ENCODE assay signal across 24 cellular contexts in genomic region chr22:29277927-29278326, GRCh38. TPM values are rescaled to one million over a fixed set of nuclear protein-coding genes. Genes with fewer than 3 reads are reported as not detected.
DNase-seq lines count a peak whose midpoint lies in the region; ATAC-seq and TF ChIP-seq lines count a peak whose summit lies in the region.
"Had no signal": no experiment of that assay in that cellular context is flagged by ENCODE, and none has a peak within 500 bp of the region (broad histone marks: within the 10 kb centered on the region; RNA-seq: fewer than 3 reads in every experiment).

No MANE protein-coding gene starts in this region.

- peaks cover 73% of the 10 kb centered on the region for H3K36me3 ChIP-seq in CD8-positive, alpha-beta memory T cell (ENCODE audit: insufficient read depth, low read length)

- H4K8ac ChIP-seq in H9 (replicated peaks; ENCODE audit: insufficient read length, low read depth, low read length): no peak overlapping the region

- peaks cover 33% of the 10 kb centered on the region for H3K4me1 ChIP-seq in CD8-positive, alpha-beta memory T cell (ENCODE audit: insufficient read depth, low read length)
- H3K4me1 ChIP-seq in H9 (ENCODE audit: insufficient read depth, low read length): no peaks in the 10 kb centered on the region

- peak overlapping the region in 5 of 8 donors; percentile 2 to 62 (median 17) for H3K27ac Mint-ChIP-seq in CD8-positive, alpha-beta memory T cell
- peak overlapping the region in 2 of 3 experiments; percentile 38 to 59; a peak in 2 of 7 replicates for H3K27ac Mint-ChIP-seq in H9
- no peak overlapping the region for H3K27ac Mint-ChIP-seq in endothelial cell (ENCODE audit: unreplicated experiment)
- H3K27ac Mint-ChIP-seq: activated CD4-positive, alpha-beta T cell treated with anti-CD3 and anti-CD28 coated beads, Interleukin-2, amount 10 ng/mL, durations not matched to agents 7 days and 5 days; activated naive CD4-positive, alpha-beta T cell treated with anti-CD3 and anti-CD28 coated beads, Interleukin-2, amount 10 ng/mL, durations not matched to agents 7 days and 5 days; stimulated activated memory B cell treated with anti-CD40 and anti-IgM and Interleukin-4, amounts not matched to agents 10 μg/mL and 1 μg/mL and 100 μg/mL, for 72 hours had no signal

- TF ChIP-seq CTCF in H9 (conservative IDR thresholded peaks at IDR 0.05) (no peak), endothelial cell (IDR thresholded peaks at IDR 0.05; ENCODE audit: unreplicated experiment) (no peak)

- no peak overlapping the region for H2AFZ ChIP-seq in H9 (ENCODE audit: low read length)

- POLR2A ChIA-PET in CD8-positive, alpha-beta memory T cell (lab: Charles Lee): no interaction called here

- H3K18ac ChIP-seq in H9 (ENCODE audit: insufficient read length, low read depth, low read length): no peak overlapping the region

- peaks cover 5% of the 10 kb centered on the region for H3K79me1 ChIP-seq in H9 (ENCODE audit: insufficient read depth, low read depth, low read length, poor library complexity, severe bottlenecking)

- no peak overlapping the region for H4K5ac ChIP-seq in H9 (ENCODE audit: insufficient read length, low read depth, low read length)

- no peak overlapping the region for H3K14ac ChIP-seq in H9 (ENCODE audit: insufficient read depth, low read length)

- H3K23me2 ChIP-seq in H9 (ENCODE audit: insufficient read length, low read depth, low read length, poor library complexity, severe bottlenecking): no peaks in the 10 kb centered on the region

- peaks cover 4 to 96% (median 26%) of the 10 kb centered on the region in 3 donors for H3K36me3 Mint-ChIP-seq in CD8-positive, alpha-beta memory T cell
- peaks cover 77 to 100% (median 97%) of the 10 kb centered on the region in 3 experiments for H3K36me3 Mint-ChIP-seq in H9 (ENCODE audit: insufficient read depth in 1 of 3, low read depth in 3 of 3)
- peaks cover 45% of the 10 kb centered on the region for H3K36me3 Mint-ChIP-seq in endothelial cell (ENCODE audit: low read depth, unreplicated experiment)

- no peak overlapping the region for H3K4me2 ChIP-seq in H9 (ENCODE audit: insufficient read depth, insufficient read length, low read length)
- H3K4me2 ChIP-seq: SK-N-SH had no signal

- H3K56ac ChIP-seq in H9 (ENCODE audit: insufficient read length, low read depth, low read length): no peak overlapping the region

- H3K4ac ChIP-seq in H9 (ENCODE audit: low read depth, low read length): no peak overlapping the region

- H3K9ac ChIP-seq in H9 (ENCODE audit: extremely low read depth, insufficient read length, low read length): no peak overlapping the region
- H3K9ac ChIP-seq: SK-N-SH had no signal

- peaks cover 60 to 78% (median 76%) of the 10 kb centered on the region in 3 donors for H3K4me1 Mint-ChIP-seq in CD8-positive, alpha-beta memory T cell
- H3K4me1 Mint-ChIP-seq in H9 (peaks cover 6 to 8% of the 10 kb centered on the region in 2 experiments), endothelial cell (ENCODE audit: unreplicated experiment) (peaks cover 3% of the 10 kb centered on the region)

- no peak overlapping the region for H2BK20ac ChIP-seq in H9 (ENCODE audit: low read depth, low read length, poor library complexity, severe bottlenecking)

- no peak overlapping the region for H2BK12ac ChIP-seq in H9 (ENCODE audit: insufficient read length, low read depth, low read length)

- no peak overlapping the region for H3K4me3 ChIP-seq in CD8-positive, alpha-beta memory T cell (ENCODE audit: low read length)
- H3K4me3 ChIP-seq: ascending aorta had no signal

- no peaks in the 10 kb centered on the region for H3K9me3 Mint-ChIP-seq in CD8-positive, alpha-beta memory T cell
- no peaks in the 10 kb centered on the region for H3K9me3 Mint-ChIP-seq in H9
- no peaks in the 10 kb centered on the region for H3K9me3 Mint-ChIP-seq in endothelial cell (ENCODE audit: unreplicated experiment)
- H3K9me3 Mint-ChIP-seq: activated CD4-positive, alpha-beta T cell treated with anti-CD3 and anti-CD28 coated beads, Interleukin-2, amount 10 ng/mL, durations not matched to agents 7 days and 5 days; activated naive CD4-positive, alpha-beta T cell treated with anti-CD3 and anti-CD28 coated beads, Interleukin-2, amount 10 ng/mL, durations not matched to agents 7 days and 5 days; CD4-positive, alpha-beta memory T cell; stimulated activated memory B cell treated with anti-CD40 and anti-IgM and Interleukin-4, amounts not matched to agents 10 μg/mL and 1 μg/mL and 100 μg/mL, for 72 hours had no signal

- no peaks in the 10 kb centered on the region for H3K9me3 ChIP-seq in CD8-positive, alpha-beta memory T cell (ENCODE audit: low read length)
- H3K9me3 ChIP-seq in H9 (ENCODE audit: control insufficient read depth, low read depth, low read length): no peaks in the 10 kb centered on the region
- H3K9me3 ChIP-seq: ascending aorta, SK-N-SH had no signal

- no peak for ATAC-seq in HG03108 (IDR thresholded peaks at IDR 0.05; ENCODE audit: unreplicated experiment)
- ATAC-seq: stimulated activated memory B cell treated with anti-CD40 and anti-IgM and Interleukin-4, amounts not matched to agents 10 μg/mL and 1 μg/mL and 100 μg/mL, for 72 hours had no signal

- H2BK5ac ChIP-seq in H9 (ENCODE audit: insufficient read length, low read length): no peak overlapping the region

- no peak overlapping the region for H3K23ac ChIP-seq in H9 (ENCODE audit: insufficient read length, low read depth, low read length)

- CTCF ChIA-PET in CD8-positive, alpha-beta memory T cell (lab: Charles Lee): no interaction called here

- H3K27me3 Mint-ChIP-seq in CD8-positive, alpha-beta memory T cell: no peaks in the 10 kb centered on the region
- H3K27me3 Mint-ChIP-seq in H9 (ENCODE audit: low read depth): no peaks in the 10 kb centered on the region
- H3K27me3 Mint-ChIP-seq in endothelial cell (ENCODE audit: unreplicated experiment): no peaks in the 10 kb centered on the region
- H3K27me3 Mint-ChIP-seq: activated CD4-positive, alpha-beta T cell treated with anti-CD3 and anti-CD28 coated beads, Interleukin-2, amount 10 ng/mL, durations not matched to agents 7 days and 5 days; activated naive CD4-positive, alpha-beta T cell treated with anti-CD3 and anti-CD28 coated beads, Interleukin-2, amount 10 ng/mL, durations not matched to agents 7 days and 5 days; CD4-positive, alpha-beta memory T cell; stimulated activated memory B cell treated with anti-CD40 and anti-IgM and Interleukin-4, amounts not matched to agents 10 μg/mL and 1 μg/mL and 100 μg/mL, for 72 hours had no signal

- H3T11ph ChIP-seq in H9 (ENCODE audit: low read length): no peak overlapping the region

- peaks cover 19% of the 10 kb centered on the region; the same call in 1 of the 2 replicates for H3K79me2 ChIP-seq in H9 (ENCODE audit: insufficient read depth, low read length)

- no peak overlapping the region for H4K91ac ChIP-seq in H9 (ENCODE audit: insufficient read length, low read depth, low read length)

- no peak overlapping the region for H2BK15ac ChIP-seq in H9 (ENCODE audit: low read depth, low read length)

- H3K4me3 Mint-ChIP-seq in CD8-positive, alpha-beta memory T cell: no peak overlapping the region
- no peak overlapping the region for H3K4me3 Mint-ChIP-seq in H9
- H3K4me3 Mint-ChIP-seq in endothelial cell (ENCODE audit: unreplicated experiment): peak overlapping the region; percentile 12
- H3K4me3 Mint-ChIP-seq: activated CD4-positive, alpha-beta T cell treated with anti-CD3 and anti-CD28 coated beads, Interleukin-2, amount 10 ng/mL, durations not matched to agents 7 days and 5 days; activated naive CD4-positive, alpha-beta T cell treated with anti-CD3 and anti-CD28 coated beads, Interleukin-2, amount 10 ng/mL, durations not matched to agents 7 days and 5 days; stimulated activated memory B cell treated with anti-CD40 and anti-IgM and Interleukin-4, amounts not matched to agents 10 μg/mL and 1 μg/mL and 100 μg/mL, for 72 hours had no signal

- no CpG with 5 or more reads among the region's 1 CpG for WGBS in H9 (ENCODE audit: extremely low coverage, insufficient read length, low lambda C conversion rate)

- no peaks in the 10 kb centered on the region for H4K20me1 ChIP-seq in H9 (ENCODE audit: control insufficient read depth, insufficient read depth, insufficient read length)

- no peak overlapping the region for H3K27ac ChIP-seq in CD8-positive, alpha-beta memory T cell (ENCODE audit: low read depth, low read length)
- no peak overlapping the region for H3K27ac ChIP-seq in H9 (ENCODE audit: insufficient read length, low read depth, low read length)
- H3K27ac ChIP-seq: ascending aorta, neutrophil, RWPE1 had no signal

- H2BK120ac ChIP-seq in H9 (ENCODE audit: low read depth, low read length, poor library complexity, severe bottlenecking): no peak overlapping the region

- no peak overlapping the region for H2AK5ac ChIP-seq in H9 (ENCODE audit: insufficient read length, low read length)

- DNase-seq in CD8-positive, alpha-beta memory T cell: no peak
- DNase-seq in H9 (no peak), endothelial cell (ENCODE audit: low spot score) (no peak), putamen (ENCODE audit: low spot score) (no peak)
- DNase-seq: activated CD4-positive, alpha-beta T cell treated with anti-CD3 and anti-CD28 coated beads, Interleukin-2, amount 10 ng/mL, durations not matched to agents 7 days and 5 days; activated CD8-positive, alpha-beta memory T cell treated with anti-CD3 and anti-CD28 coated beads, Interleukin-2, amount 50 U/mL, for 4 hours; activated naive CD4-positive, alpha-beta T cell treated with anti-CD3 and anti-CD28 coated beads, Interleukin-2, amount 10 ng/mL, durations not matched to agents 7 days and 5 days; CD4-positive, alpha-beta memory T cell; central memory CD4-positive, alpha-beta T cell; dermis blood vessel endothelial cell; DMS53; GF-D8; glutamatergic neuron; MV-4-11; NCI-H187; NCI-H748 treated with DMSO at 0.1 percent for 48 hours; SK-N-SH; small intestine; stimulated activated CD4-positive, alpha-beta T cell treated with anti-CD3 and anti-CD28 coated beads, Interleukin-2, amount 100 ng/mL, for 24 hours had no signal

- no peaks in the 10 kb centered on the region for H3K27me3 ChIP-seq in CD8-positive, alpha-beta memory T cell (ENCODE audit: insufficient read depth, low read length, poor library complexity, severe bottlenecking)
- no peaks in the 10 kb centered on the region for H3K27me3 ChIP-seq in H9 (ENCODE audit: insufficient read depth, low read length)
- H3K27me3 ChIP-seq: ascending aorta, neutrophil had no signal

RNA-seq across cellular contexts. Expression of gene EWSR1, which starts 9.9 kb away (rescaled TPM):
- total RNA-seq in CD8-positive, alpha-beta memory T cell: 100 to 1,000 TPM; 312 to 327 TPM
- 219 TPM for polyA plus RNA-seq in CD8-positive, alpha-beta memory T cell
- total RNA-seq in H9 (2021): 456 and 462 TPM in 2 replicates
- total RNA-seq in endothelial cell (ENCODE audit: unreplicated experiment): 307 TPM

RNA-seq across cellular contexts. Expression of gene RHBDD3, which starts 10.1 kb away (rescaled TPM):
- total RNA-seq in CD8-positive, alpha-beta memory T cell: 10 to 100 TPM; 37.9 to 41.0 TPM
- polyA plus RNA-seq in CD8-positive, alpha-beta memory T cell: 10.4 TPM
- total RNA-seq in H9 (2021) (92.9 and 99.7 TPM in 2 replicates), endothelial cell (ENCODE audit: unreplicated experiment) (56.5 TPM)

RNA-seq across cellular contexts. Expression of gene GAS2L1, which starts 28.5 kb away (rescaled TPM):
- total RNA-seq in CD8-positive, alpha-beta memory T cell: under 1 TPM; 0.61 to 0.71 TPM
- polyA plus RNA-seq in CD8-positive, alpha-beta memory T cell: 0.58 TPM
- total RNA-seq in H9 (2021) (8.0 and 8.1 TPM in 2 replicates), endothelial cell (ENCODE audit: unreplicated experiment) (33.6 TPM)

RNA-seq across cellular contexts. Expression of gene RASL10A, which starts 37.6 kb away (rescaled TPM):
- not detected for total RNA-seq in CD8-positive, alpha-beta memory T cell
- not detected for polyA plus RNA-seq in CD8-positive, alpha-beta memory T cell
- total RNA-seq in H9 (2021): 0.90 and 0.92 TPM in 2 replicates
- total RNA-seq in endothelial cell (ENCODE audit: unreplicated experiment): 30.1 TPM
- total RNA-seq: ascending aorta had no signal
- polyA plus RNA-seq: CD4-positive, alpha-beta memory T cell had no signal
